13 cellular contexts compared by ENCODE assay signal in the genomic region with DNA sequence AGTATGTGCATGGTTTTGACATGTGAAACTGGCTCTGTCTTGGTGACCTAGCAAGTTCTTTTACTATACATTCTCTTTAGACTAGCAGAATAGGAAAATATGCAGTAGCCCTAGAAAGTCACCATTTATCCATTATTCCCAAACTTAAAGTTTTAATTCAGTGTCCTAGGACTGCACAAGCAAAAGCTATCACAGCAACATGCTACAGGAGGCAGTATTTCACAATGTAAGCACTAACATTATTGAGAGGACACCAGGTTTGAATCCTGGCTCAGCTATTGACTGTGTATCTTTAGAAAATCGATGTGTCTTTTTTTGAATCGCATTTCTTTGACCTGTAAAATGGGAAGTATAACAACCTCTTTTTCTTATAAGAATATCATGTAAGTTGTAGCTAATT. TPM values are rescaled to one million over a fixed set of nuclear protein-coding genes. Genes with fewer than 3 reads are reported as not detected.
"Had no signal": no experiment of that assay in that cellular context is flagged by ENCODE, and none has a peak within 500 bp of the region (broad histone marks: within the 10 kb centered on the region; RNA-seq: fewer than 3 reads in every experiment).

No MANE protein-coding gene starts in this region.

RNA-seq across cellular contexts. Expression of a gene that starts 5.5 kb away (rescaled TPM):
- total RNA-seq: glomerular endothelial cell, suprapubic skin had no signal

RNA-seq across cellular contexts. Expression of a gene that starts 59.9 kb away (rescaled TPM):
- total RNA-seq: fibroblast of lung, frontal cortex, glomerular endothelial cell, heart left ventricle, kidney epithelial cell, left colon, left ventricle myocardium superior, lung, omental fat pad, psoas muscle, right lobe of liver, suprapubic skin, thyroid gland had no signal
- polyA plus RNA-seq: fibroblast of lung, heart left ventricle, lung, psoas muscle had no signal
